In genomic region chr7:25122373-25122772, GRCh38 we compare ENCODE assay signal across 14 cellular contexts. TPM values are rescaled to one million over a fixed set of nuclear protein-coding genes. Genes with fewer than 3 reads are reported as not detected.
DNase-seq lines count a peak whose midpoint lies in the region; ATAC-seq and TF ChIP-seq lines count a peak whose summit lies in the region.
"Had no signal": no experiment of that assay in that cellular context is flagged by ENCODE, and none has a peak within 500 bp of the region (broad histone marks: within the 10 kb centered on the region; RNA-seq: fewer than 3 reads in every experiment).

No MANE protein-coding gene starts in this region.

- POLR2A ChIA-PET in activated CD4-positive, alpha-beta memory T cell treated with anti-CD3 and anti-CD28 coated beads for 36 hours (lab: Charles Lee), result no interaction called here
- POLR2A ChIA-PET in activated CD4-positive, alpha-beta memory T cell treated with anti-CD3 and anti-CD28 coated beads, Interleukin-2, amount 10 ng/mL, durations not matched to agents 7 days and 5 days (lab: Charles Lee), result no interaction called here

- no peak for ATAC-seq in HG03139 (IDR thresholded peaks at IDR 0.05; ENCODE audit: unreplicated experiment)

- H3K27me3 Mint-ChIP-seq in activated CD4-positive, alpha-beta memory T cell treated with anti-CD3 and anti-CD28 coated beads for 36 hours, result no peaks in the 10 kb centered on the region
- H3K27me3 Mint-ChIP-seq in activated CD4-positive, alpha-beta memory T cell treated with anti-CD3 and anti-CD28 coated beads, Interleukin-2, amount 10 ng/mL, durations not matched to agents 7 days and 5 days, result no peaks in the 10 kb centered on the region

- CTCF ChIA-PET in activated CD4-positive, alpha-beta memory T cell treated with anti-CD3 and anti-CD28 coated beads for 36 hours (lab: Charles Lee), result interaction anchor here (1.1 kb wide), 1 partner anchor 23 kb away, joined by 5 read pairs; no protein-coding TSS in a partner anchor
- CTCF ChIA-PET in activated CD4-positive, alpha-beta memory T cell treated with anti-CD3 and anti-CD28 coated beads, Interleukin-2, amount 10 ng/mL, durations not matched to agents 7 days and 5 days (lab: Charles Lee), result no interaction called here

- TF ChIP-seq CTCF in brain microvascular endothelial cell (IDR thresholded peaks at IDR 0.05; ENCODE audit: low read depth, low read length, missing control alignments), result no peak

- peaks cover 48% of the 10 kb centered on the region for H3K4me1 Mint-ChIP-seq in activated CD4-positive, alpha-beta memory T cell treated with anti-CD3 and anti-CD28 coated beads for 36 hours (ENCODE audit: low read depth)
- H3K4me1 Mint-ChIP-seq in activated CD4-positive, alpha-beta memory T cell treated with anti-CD3 and anti-CD28 coated beads, Interleukin-2, amount 10 ng/mL, durations not matched to agents 7 days and 5 days, result peaks cover 48% of the 10 kb centered on the region

- H3K36me3 Mint-ChIP-seq in activated CD4-positive, alpha-beta memory T cell treated with anti-CD3 and anti-CD28 coated beads for 36 hours, result peaks cover 47% of the 10 kb centered on the region
- H3K36me3 Mint-ChIP-seq in activated CD4-positive, alpha-beta memory T cell treated with anti-CD3 and anti-CD28 coated beads, Interleukin-2, amount 10 ng/mL, durations not matched to agents 7 days and 5 days (ENCODE audit: low read depth), result peaks cover 51% of the 10 kb centered on the region

- H3K27ac Mint-ChIP-seq in activated CD4-positive, alpha-beta memory T cell treated with anti-CD3 and anti-CD28 coated beads for 36 hours, result peak overlapping the region; percentile 31
- H3K27ac Mint-ChIP-seq in activated CD4-positive, alpha-beta memory T cell treated with anti-CD3 and anti-CD28 coated beads, Interleukin-2, amount 10 ng/mL, durations not matched to agents 7 days and 5 days, result no peak overlapping the region

- no peak overlapping the region for H3K4me3 ChIP-seq in brain microvascular endothelial cell (ENCODE audit: low read depth, low read length)
- H3K4me3 ChIP-seq: upper lobe of left lung had no signal

- H3K36me3 ChIP-seq in brain microvascular endothelial cell (replicated peaks), result peaks cover 14% of the 10 kb centered on the region

- H3K4me3 Mint-ChIP-seq in activated CD4-positive, alpha-beta memory T cell treated with anti-CD3 and anti-CD28 coated beads for 36 hours, result no peak overlapping the region
- H3K4me3 Mint-ChIP-seq in activated CD4-positive, alpha-beta memory T cell treated with anti-CD3 and anti-CD28 coated beads, Interleukin-2, amount 10 ng/mL, durations not matched to agents 7 days and 5 days, result no peak overlapping the region

- H3K9me3 Mint-ChIP-seq in activated CD4-positive, alpha-beta memory T cell treated with anti-CD3 and anti-CD28 coated beads for 36 hours, result no peaks in the 10 kb centered on the region
- no peaks in the 10 kb centered on the region for H3K9me3 Mint-ChIP-seq in activated CD4-positive, alpha-beta memory T cell treated with anti-CD3 and anti-CD28 coated beads, Interleukin-2, amount 10 ng/mL, durations not matched to agents 7 days and 5 days

- H3K27me3 ChIP-seq in brain microvascular endothelial cell (replicated peaks), result no peaks in the 10 kb centered on the region
- H3K27me3 ChIP-seq: upper lobe of left lung had no signal

- H3K27ac ChIP-seq in brain microvascular endothelial cell, result no peak overlapping the region
- H3K27ac ChIP-seq: upper lobe of left lung had no signal

- in situ Hi-C loops in brain microvascular endothelial cell (cut with HindIII; ENCODE audit: low pct_ligation_motif_present, low sequenced_read_pairs), result no loop called here

- no peak for DNase-seq in activated CD4-positive, alpha-beta memory T cell treated with anti-CD3 and anti-CD28 coated beads for 36 hours
- no peak for DNase-seq in activated CD4-positive, alpha-beta memory T cell treated with anti-CD3 and anti-CD28 coated beads, Interleukin-2, amount 10 ng/mL, durations not matched to agents 7 days and 5 days
- peak; percentile 43 for DNase-seq in RKO (ENCODE audit: low spot score)
- peak; percentile 6 for DNase-seq in brain microvascular endothelial cell
- DNase-seq in renal cortical epithelial cell (ENCODE audit: low read depth), result peak; percentile 16
- DNase-seq in NCI-H524 treated with DMSO at 0.1 percent for 48 hours (lab: John Stamatoyannopoulos, UW), result no peak
- no peak for DNase-seq in occipital lobe (lab: John Stamatoyannopoulos, UW)
- DNase-seq: DMS 273 treated with DMSO at 0.1 percent for 48 hours, glutamatergic neuron, NCI-H1092 treated with DMSO at 0.1 percent for 48 hours, NCI-H510A treated with DMSO at 0.1 percent for 48 hours, SHP77, upper lobe of left lung had no signal

- intact Hi-C loops in activated CD4-positive, alpha-beta memory T cell treated with anti-CD3 and anti-CD28 coated beads for 36 hours (cut with micrococcal nuclease), result no loop called here

RNA-seq across cellular contexts. Expression of gene CYCS, which starts 2.7 kb away (rescaled TPM):
- total RNA-seq in activated CD4-positive, alpha-beta memory T cell treated with anti-CD3 and anti-CD28 coated beads for 36 hours, result 100 to 1,000 TPM; 199 to 207 TPM
- 100 to 1,000 TPM; 108 to 111 TPM for total RNA-seq in activated CD4-positive, alpha-beta memory T cell treated with anti-CD3 and anti-CD28 coated beads, Interleukin-2, amount 10 ng/mL, durations not matched to agents 7 days and 5 days
- total RNA-seq in renal cortical epithelial cell (62.9 and 127 TPM in 2 replicates), occipital lobe (90.2 TPM)

Comparison
In these comparisons a context has a peak if more than half of its experiments do, and no peak if none do; other contexts are left out.
1. DNase-seq: peak in RKO (single experiment), brain microvascular endothelial cell (single experiment) and renal cortical epithelial cell (single experiment); none in activated CD4-positive, alpha-beta memory T cell treated with anti-CD3 and anti-CD28 coated beads for 36 hours (single experiment), activated CD4-positive, alpha-beta memory T cell treated with anti-CD3 and anti-CD28 coated beads, Interleukin-2, amount 10 ng/mL, durations not matched to agents 7 days and 5 days (single experiment), NCI-H524 treated with DMSO at 0.1 percent for 48 hours (single experiment) and occipital lobe (single experiment).